Comparison of ENCODE assay signal across 30 cellular contexts in the genomic region with DNA sequence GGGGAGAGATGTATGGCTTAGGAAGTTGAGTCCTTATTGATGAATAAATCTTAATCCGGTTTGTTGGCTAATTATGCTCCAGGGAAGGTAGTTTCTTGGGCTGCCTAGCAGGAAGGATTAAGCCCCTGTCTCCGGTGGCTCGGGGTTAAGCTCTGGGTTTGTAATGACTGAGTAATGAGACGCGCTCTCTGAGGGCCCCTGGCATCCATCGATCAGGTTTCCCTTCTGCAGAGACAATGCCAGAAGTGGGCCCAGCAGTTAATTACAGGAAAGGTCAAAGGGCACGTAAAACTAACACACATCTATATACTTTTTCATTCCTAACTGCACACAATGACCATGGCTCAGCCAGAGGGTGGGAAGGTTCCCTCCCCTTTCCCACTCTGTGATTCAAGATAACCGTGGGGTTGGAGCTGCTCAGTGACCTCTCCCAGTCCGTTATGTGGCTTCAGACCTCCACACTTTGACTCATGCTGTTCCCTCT. TPM values are rescaled to one million over a fixed set of nuclear protein-coding genes. Genes with fewer than 3 reads are reported as not detected.
DNase-seq lines count a peak whose midpoint lies in the region; ATAC-seq and TF ChIP-seq lines count a peak whose summit lies in the region.
"Had no signal": no experiment of that assay in that cellular context is flagged by ENCODE, and none has a peak within 500 bp of the region (broad histone marks: within the 10 kb centered on the region; RNA-seq: fewer than 3 reads in every experiment).

No MANE protein-coding gene starts in this region.

- H3K79me1 ChIP-seq in neuronal stem cell (ENCODE audit: low read depth, low read length), result peaks cover 13% of the 10 kb centered on the region
- H3K79me1 ChIP-seq in H9 (ENCODE audit: insufficient read depth, low read depth, low read length, poor library complexity, severe bottlenecking), result no peaks in the 10 kb centered on the region

- H2BK15ac ChIP-seq in neuronal stem cell (ENCODE audit: low read length) (no peak overlapping the region), H9 (ENCODE audit: low read depth, low read length) (no peak overlapping the region)

- in situ Hi-C loops in G401 (cut with HindIII; ENCODE audit: low sequenced_read_pairs), result no loop called here

- no peak overlapping the region for H4K8ac ChIP-seq in neuronal stem cell (ENCODE audit: low read depth, low read length)
- no peak overlapping the region for H4K8ac ChIP-seq in H9 (replicated peaks; ENCODE audit: insufficient read length, low read depth, low read length)

- H3K4me2 ChIP-seq in neuronal stem cell (ENCODE audit: insufficient read depth, low read length, poor library complexity, severe bottlenecking), result no peak overlapping the region
- no peak overlapping the region for H3K4me2 ChIP-seq in H9 (ENCODE audit: insufficient read depth, insufficient read length, low read length)
- H3K4me2 ChIP-seq: SK-N-SH had no signal

- H3K18ac ChIP-seq in neuronal stem cell (ENCODE audit: low read length) (no peak overlapping the region), H9 (ENCODE audit: insufficient read length, low read depth, low read length) (no peak overlapping the region)

- no peak overlapping the region for H2BK20ac ChIP-seq in H9 (ENCODE audit: low read depth, low read length, poor library complexity, severe bottlenecking)

- H3K23me2 ChIP-seq in H9 (ENCODE audit: insufficient read length, low read depth, low read length, poor library complexity, severe bottlenecking), result no peaks in the 10 kb centered on the region

- no peaks in the 10 kb centered on the region for H3K9me3 ChIP-seq in endodermal cell (ENCODE audit: control insufficient read depth, low read length)
- H3K9me3 ChIP-seq in neuronal stem cell (replicated peaks in 1 of 2; ENCODE audit: control insufficient read depth in 2 of 2, insufficient read depth in 1 of 2, low read depth in 1 of 2, low read length in 2 of 2), result no peaks in the 10 kb centered on the region
- H3K9me3 ChIP-seq in aorta (ENCODE audit: control insufficient read depth, low read length), result no peaks in the 10 kb centered on the region
- no peaks in the 10 kb centered on the region for H3K9me3 ChIP-seq in H9 (ENCODE audit: control insufficient read depth, low read depth, low read length)
- H3K9me3 ChIP-seq: BLaER1 treated with 17β-estradiol and CSF1 and Interleukin-3, amounts not matched to agents 10 nM and 100 nM; right atrium auricular region; SK-N-SH had no signal

- H2BK120ac ChIP-seq in neuronal stem cell (ENCODE audit: low read depth, low read length), result no peak overlapping the region
- no peak overlapping the region for H2BK120ac ChIP-seq in H9 (ENCODE audit: low read depth, low read length, poor library complexity, severe bottlenecking)

- TF ChIP-seq CTCF in endodermal cell (conservative IDR thresholded peaks at IDR 0.05) (no peak), H9 (conservative IDR thresholded peaks at IDR 0.05) (no peak)

- intact Hi-C loops in aorta (cut with DNase I), result no loop called here

- no peaks in the 10 kb centered on the region for H4K20me1 ChIP-seq in H9 (ENCODE audit: control insufficient read depth, insufficient read depth, insufficient read length)
- H4K20me1 ChIP-seq: BLaER1 treated with 17β-estradiol and CSF1 and Interleukin-3, amounts not matched to agents 10 nM and 100 nM had no signal

- H4K91ac ChIP-seq in neuronal stem cell (ENCODE audit: low read depth, low read length, poor library complexity) (no peak overlapping the region), H9 (ENCODE audit: insufficient read length, low read depth, low read length) (no peak overlapping the region)

- no peak overlapping the region for H3T11ph ChIP-seq in H9 (ENCODE audit: low read length)

- H2AK5ac ChIP-seq in neuronal stem cell (ENCODE audit: low read depth, low read length) (no peak overlapping the region), H9 (ENCODE audit: insufficient read length, low read length) (no peak overlapping the region)

- H3K4me1 Mint-ChIP-seq in endodermal cell (peaks cover 10% of the 10 kb centered on the region), H9 (peaks cover 22 to 38% of the 10 kb centered on the region in 2 experiments)

- no peak for ATAC-seq in aorta (ENCODE audit: low FRiP score)
- ATAC-seq in GM19452 (IDR thresholded peaks at IDR 0.05; ENCODE audit: unreplicated experiment), result no peak
- ATAC-seq: activated CD4-positive, CD25-positive, alpha-beta regulatory T cell treated with anti-CD3 and anti-CD28 coated beads, Interleukin-2, amount 50 U/mL, for 24 hours; GM12878; left ventricle myocardium superior; naive thymus-derived CD4-positive, alpha-beta T cell; PC-3 had no signal

- H3K4me1 ChIP-seq in endodermal cell (ENCODE audit: control insufficient read depth, insufficient read depth, low read length) (no peaks in the 10 kb centered on the region), neuronal stem cell (ENCODE audit: control insufficient read depth in 2 of 2, insufficient read depth in 1 of 2, low read depth in 1 of 2, low read length in 2 of 2) (peaks cover 17 to 53% of the 10 kb centered on the region in 2 donors), aorta (ENCODE audit: control insufficient read depth in 1 of 2, insufficient read depth in 2 of 2, low read length in 2 of 2) (no peaks in the 10 kb centered on the region), H9 (ENCODE audit: insufficient read depth, low read length) (no peaks in the 10 kb centered on the region; the same call in 1 of the 2 replicates)
- H3K4me1 ChIP-seq: right atrium auricular region had no signal

- peak; percentile 59 for DNase-seq in G401 (ENCODE audit: low spot score)
- peak; percentile 11 for DNase-seq in NCI-H748 treated with DMSO at 0.1 percent for 48 hours (lab: John Stamatoyannopoulos, UW)
- DNase-seq in endodermal cell, result no peak
- DNase-seq in neuronal stem cell (ENCODE audit: low spot score), result peak; percentile 94
- no peak for DNase-seq in aorta
- DNase-seq in NCI-H128 (lab: John Stamatoyannopoulos, UW; ENCODE audit: unreplicated experiment), result no peak
- no peak for DNase-seq in H9
- DNase-seq: activated CD4-positive, alpha-beta memory T cell treated with anti-CD3 and anti-CD28 coated beads, Interleukin-2, amount 10 ng/mL, durations not matched to agents 7 days and 5 days; central memory CD4-positive, alpha-beta T cell; COR-L47; left ventricle myocardium superior; midbrain; naive thymus-derived CD4-positive, alpha-beta T cell; NCI-H187 treated with DMSO at 0.1 percent for 48 hours; NCI-H226; NK-92 treated with Interleukin-12 subunit alpha and Interleukin-12 subunit beta, amount 100 ng/mL, for 24 hours; PC-3; SK-N-SH; trophoblast cell had no signal

- H2BK12ac ChIP-seq in neuronal stem cell (ENCODE audit: low read length) (no peak overlapping the region), H9 (ENCODE audit: insufficient read length, low read depth, low read length) (no peak overlapping the region)

- H3K27ac Mint-ChIP-seq in endodermal cell (no peak overlapping the region), H9 (peak overlapping the region in 1 of 3 experiments; percentile 54; a peak in 1 of 7 replicates)
- H3K27ac Mint-ChIP-seq: activated CD4-positive, alpha-beta memory T cell treated with anti-CD3 and anti-CD28 coated beads, Interleukin-2, amount 10 ng/mL, durations not matched to agents 7 days and 5 days; activated naive CD8-positive, alpha-beta T cell; activated T-helper 2 cell treated with anti-CD3 and anti-CD28 coated beads, Interferon-gamma antibody, Interleukin-2, Interleukin-4, amounts not matched to agents 10 μg/mL and 5 μg/mL and 100 μg/mL, durations not matched to agents 14 hours and 24 hours and 36 hours; dendritic cell treated with granulocyte-macrophage colony-stimulating factor and Interleukin-4, amounts not matched to agents 40 ng/mL and 50 ng/mL, for 4 days; naive thymus-derived CD4-positive, alpha-beta T cell; T-helper 1 cell treated with Interleukin-12 subunit alpha and Interleukin-12 subunit beta and Interleukin-4 antibody, amounts not matched to agents 30 μg/mL and 1 μg/mL, for 36 hours had no signal

- H3K27ac ChIP-seq in endodermal cell (ENCODE audit: low read depth, low read length) (peak overlapping the region; percentile 87), neuronal stem cell (replicated peaks; ENCODE audit: low read length) (peak overlapping the region; percentile 96), aorta (ENCODE audit: low read depth in 1 of 2, low read length in 2 of 2) (no peak overlapping the region), H9 (ENCODE audit: insufficient read length, low read depth, low read length) (no peak overlapping the region)
- H3K27ac ChIP-seq: BLaER1 treated with 17β-estradiol and CSF1 and Interleukin-3, amounts not matched to agents 10 nM and 100 nM; right atrium auricular region had no signal

- H3K56ac ChIP-seq in H9 (ENCODE audit: insufficient read length, low read depth, low read length), result no peak overlapping the region

- no peaks in the 10 kb centered on the region for H3K36me3 Mint-ChIP-seq in endodermal cell (ENCODE audit: low read depth)
- H3K36me3 Mint-ChIP-seq in H9 (ENCODE audit: insufficient read depth in 1 of 3, low read depth in 3 of 3), result no peaks in the 10 kb centered on the region
- H3K36me3 Mint-ChIP-seq: activated naive CD8-positive, alpha-beta T cell; naive thymus-derived CD4-positive, alpha-beta T cell had no signal

- H3K9ac ChIP-seq in endodermal cell (ENCODE audit: extremely low read depth, low read length, poor library complexity, severe bottlenecking), result no peak overlapping the region
- H3K9ac ChIP-seq in neuronal stem cell (ENCODE audit: low read depth, low read length, poor library complexity), result no peak overlapping the region
- no peak overlapping the region for H3K9ac ChIP-seq in H9 (ENCODE audit: extremely low read depth, insufficient read length, low read length)
- H3K9ac ChIP-seq: BLaER1 treated with 17β-estradiol and CSF1 and Interleukin-3, amounts not matched to agents 10 nM and 100 nM; SK-N-SH had no signal

- peak overlapping the region; percentile 60 for H2AFZ ChIP-seq in neuronal stem cell (ENCODE audit: low read length)
- H2AFZ ChIP-seq in H9 (ENCODE audit: low read length), result no peak overlapping the region

- no peaks in the 10 kb centered on the region for H3K9me3 Mint-ChIP-seq in endodermal cell
- H3K9me3 Mint-ChIP-seq in H9, result no peaks in the 10 kb centered on the region
- H3K9me3 Mint-ChIP-seq: activated CD4-positive, alpha-beta memory T cell treated with anti-CD3 and anti-CD28 coated beads, Interleukin-2, amount 10 ng/mL, durations not matched to agents 7 days and 5 days; activated T-helper 2 cell treated with anti-CD3 and anti-CD28 coated beads, Interferon-gamma antibody, Interleukin-2, Interleukin-4, amounts not matched to agents 10 μg/mL and 5 μg/mL and 100 μg/mL, durations not matched to agents 14 hours and 24 hours and 36 hours; T-helper 1 cell treated with Interleukin-12 subunit alpha and Interleukin-12 subunit beta and Interleukin-4 antibody, amounts not matched to agents 30 μg/mL and 1 μg/mL, for 36 hours had no signal

- no peak overlapping the region for H3K4me3 Mint-ChIP-seq in endodermal cell
- peak overlapping the region in 1 of 2 experiments; percentile 3; a peak in 1 of 5 replicates for H3K4me3 Mint-ChIP-seq in H9
- H3K4me3 Mint-ChIP-seq: activated CD4-positive, alpha-beta memory T cell treated with anti-CD3 and anti-CD28 coated beads, Interleukin-2, amount 10 ng/mL, durations not matched to agents 7 days and 5 days; activated naive CD8-positive, alpha-beta T cell; dendritic cell treated with granulocyte-macrophage colony-stimulating factor and Interleukin-4, amounts not matched to agents 40 ng/mL and 50 ng/mL, for 4 days; naive thymus-derived CD4-positive, alpha-beta T cell; T-helper 1 cell treated with Interleukin-12 subunit alpha and Interleukin-12 subunit beta and Interleukin-4 antibody, amounts not matched to agents 30 μg/mL and 1 μg/mL, for 36 hours had no signal

- H3K79me2 ChIP-seq in H9 (ENCODE audit: insufficient read depth, low read length), result 0 out of 2 replicates have a peak, but pooled peaks cover 2% of the 10 kb centered on the region

- H3K27me3 ChIP-seq in endodermal cell (ENCODE audit: control insufficient read depth, insufficient read depth, low read length, poor library complexity, severe bottlenecking) (peaks cover 10% of the 10 kb centered on the region), neuronal stem cell (ENCODE audit: control insufficient read depth in 3 of 3, insufficient read depth in 3 of 3, low read depth in 1 of 3, low read length in 3 of 3) (peaks cover 0 to 25% (median 0%) of the 10 kb centered on the region in 3 experiments), aorta (ENCODE audit: control insufficient read depth in 1 of 2, insufficient read depth in 2 of 2, low read length in 1 of 2) (no peaks in the 10 kb centered on the region), H9 (ENCODE audit: insufficient read depth, low read length) (no peaks in the 10 kb centered on the region)
- H3K27me3 ChIP-seq: BLaER1 treated with 17β-estradiol and CSF1 and Interleukin-3, amounts not matched to agents 10 nM and 100 nM; right atrium auricular region had no signal

- H3K36me3 ChIP-seq in endodermal cell (ENCODE audit: control insufficient read depth, insufficient read depth, low read length) (no peaks in the 10 kb centered on the region), neuronal stem cell (replicated peaks in 1 of 2; ENCODE audit: control insufficient read depth in 2 of 2, insufficient read depth in 2 of 2, low read length in 2 of 2) (no peaks in the 10 kb centered on the region), aorta (ENCODE audit: control insufficient read depth in 1 of 2, insufficient read depth in 2 of 2, low read length in 1 of 2) (no peaks in the 10 kb centered on the region)
- H3K36me3 ChIP-seq: BLaER1 treated with 17β-estradiol and CSF1 and Interleukin-3, amounts not matched to agents 10 nM and 100 nM; right atrium auricular region had no signal

- no peak overlapping the region for H2BK5ac ChIP-seq in neuronal stem cell (ENCODE audit: low read length)
- no peak overlapping the region for H2BK5ac ChIP-seq in H9 (ENCODE audit: insufficient read length, low read length)

- H3K27me3 Mint-ChIP-seq in endodermal cell (ENCODE audit: insufficient read depth), result peaks cover 7% of the 10 kb centered on the region
- H3K27me3 Mint-ChIP-seq in H9 (ENCODE audit: low read depth), result peaks cover 2% of the 10 kb centered on the region
- H3K27me3 Mint-ChIP-seq: activated naive CD8-positive, alpha-beta T cell had no signal

- 72 to 78% methylated on average over 4 to 9 of the region's 9 CpGs for WGBS in endodermal cell (ENCODE audit: insufficient coverage in 1 of 2, insufficient read length in 1 of 2), 2 experiments
- no CpG with 5 or more reads among the region's 9 CpGs for whole genome bisulfite sequencing in neuronal stem cell (ENCODE audit: extremely low coverage in 2 of 2, insufficient read length in 2 of 2, insufficient replicate concordance in 1 of 2), 2 donors
- WGBS in aorta, 2 donors, result 32 to 47% methylated on average over 9 of the region's 9 CpGs
- WGBS in H9 (ENCODE audit: extremely low coverage, insufficient read length, low lambda C conversion rate), result no CpG with 5 or more reads among the region's 9 CpGs

- H3K4me3 ChIP-seq in endodermal cell (ENCODE audit: low read length) (no peak overlapping the region), neuronal stem cell (ENCODE audit: low read length in 2 of 2) (no peak overlapping the region), aorta (ENCODE audit: low read length in 2 of 2) (no peak overlapping the region)
- H3K4me3 ChIP-seq: BLaER1 treated with 17β-estradiol and CSF1 and Interleukin-3, amounts not matched to agents 10 nM and 100 nM; GM12878; right atrium auricular region had no signal

- H3K4ac ChIP-seq in neuronal stem cell (ENCODE audit: low read length) (no peak overlapping the region), H9 (ENCODE audit: low read depth, low read length) (no peak overlapping the region)

- H4K5ac ChIP-seq in H9 (ENCODE audit: insufficient read length, low read depth, low read length), result no peak overlapping the region

- H3K23ac ChIP-seq in neuronal stem cell (ENCODE audit: low read depth, low read length, poor library complexity), result no peak overlapping the region
- H3K23ac ChIP-seq in H9 (ENCODE audit: insufficient read length, low read depth, low read length), result no peak overlapping the region

- H3K14ac ChIP-seq in neuronal stem cell (ENCODE audit: low read length) (no peak overlapping the region), H9 (ENCODE audit: insufficient read depth, low read length) (no peak overlapping the region)

RNA-seq across cellular contexts. Expression of gene SCUBE1, which starts 16.8 kb away (rescaled TPM):
- total RNA-seq in G401 (2014; rRNA removed; shearing (Covaris generic)), result 10.4 and 28.9 TPM in 2 replicates
- total RNA-seq in endodermal cell (under 1 TPM; 0.13 to 0.95 TPM), aorta (10 to 100 TPM in 1 of 2 donors, 1 to 10 TPM in 1; 5.4 to 18.7 TPM), H9 (2021) (1.2 and 1.4 TPM in 2 replicates)
- polyA plus RNA-seq in endodermal cell (2013, experiment 1 of 2), result 32.3 TPM
- polyA plus RNA-seq in endodermal cell (2013, experiment 2 of 2), result 25.2 TPM
- 51.2 TPM for polyA plus RNA-seq in neuronal stem cell (2013, experiment 1 of 2)
- polyA plus RNA-seq in neuronal stem cell (2013, experiment 2 of 2), result 50.9 TPM
- 1 to 10 TPM in 1 of 2 donors, under 1 TPM in 1; 0.88 to 1.5 TPM for polyA plus RNA-seq in aorta
- total RNA-seq: activated T-helper 2 cell treated with anti-CD3 and anti-CD28 coated beads, Interferon-gamma antibody, Interleukin-2, Interleukin-4, amounts not matched to agents 10 μg/mL and 5 μg/mL and 100 μg/mL, durations not matched to agents 14 hours and 24 hours and 36 hours; GM12878; LHCN-M2; PC-3 had no signal
- polyA plus RNA-seq: AG04450; GM12878; naive thymus-derived CD4-positive, alpha-beta T cell had no signal

Comparison
In these comparisons a context has a peak if more than half of its experiments do, and no peak if none do; other contexts are left out.
1. DNase-seq: peak in G401 (single experiment), NCI-H748 treated with DMSO at 0.1 percent for 48 hours (single experiment) and neuronal stem cell (single experiment); none in endodermal cell (single experiment), aorta (0 of 2), NCI-H128 (single experiment) and H9 (single experiment).
2. H3K27ac ChIP-seq: peak in endodermal cell (single experiment) and neuronal stem cell (single experiment); none in aorta (0 of 2) and H9 (single experiment).